In genomic region chr16:67943256-67943618, GRCh38 we compare ENCODE assay signal across 1 cellular context.
TF ChIP-seq lines count a peak whose summit lies in the region.

No MANE protein-coding gene starts in this region.

TF ChIP-seq in HepG2, 621 proteins besides CTCF, POLR2A, EP300 and RAD21 (continued from another document and continues in another):
- peak; percentile 39; the same call in 1 of the 2 replicates for TF ChIP-seq HMG20A (CRISPR knock-in tag; IDR thresholded peaks at IDR 0.05; ENCODE audit: borderline replicate concordance)
- no peak for TF ChIP-seq DMAP1 (CRISPR knock-in tag; IDR thresholded peaks at IDR 0.05)
- TF ChIP-seq NR2F1 (CRISPR knock-in tag; IDR thresholded peaks at IDR 0.05): peak; percentile 98 to 99
- no peak for TF ChIP-seq HES4 (CRISPR knock-in tag; IDR thresholded peaks at IDR 0.05; ENCODE audit: borderline replicate concordance)
- TF ChIP-seq ZNF30 (CRISPR knock-in tag; IDR thresholded peaks at IDR 0.05): no peak
- no peak for TF ChIP-seq ZNF512 (CRISPR knock-in tag; IDR thresholded peaks at IDR 0.05)
- no peak for TF ChIP-seq RCOR2 (CRISPR knock-in tag; IDR thresholded peaks at IDR 0.05)
- TF ChIP-seq MTERF4 (CRISPR knock-in tag; IDR thresholded peaks at IDR 0.05): no peak
- TF ChIP-seq IKZF1 (IDR thresholded peaks at IDR 0.05): no peak
- no peak for TF ChIP-seq ZNF740 (CRISPR knock-in tag; IDR thresholded peaks at IDR 0.05)
- TF ChIP-seq ETS1 (CRISPR knock-in tag; IDR thresholded peaks at IDR 0.05): no peak; the same call in 1 of the 2 replicates
- TF ChIP-seq ZNF280B (CRISPR knock-in tag; IDR thresholded peaks at IDR 0.05; ENCODE audit: borderline replicate concordance): no peak; the same call in 1 of the 2 replicates
- TF ChIP-seq ZMYM4 (CRISPR knock-in tag; IDR thresholded peaks at IDR 0.05): no peak; the same call in none of the 2 replicates
- TF ChIP-seq IRF1 (CRISPR knock-in tag; IDR thresholded peaks at IDR 0.05; ENCODE audit: low read depth): no peak
- peak; percentile 18; the same call in 1 of the 2 replicates for TF ChIP-seq ZNF841 (CRISPR knock-in tag; IDR thresholded peaks at IDR 0.05; ENCODE audit: borderline replicate concordance)
- TF ChIP-seq ZNF235 (CRISPR knock-in tag; IDR thresholded peaks at IDR 0.05; ENCODE audit: borderline replicate concordance): no peak
- no peak for TF ChIP-seq ZNF557 (CRISPR knock-in tag; IDR thresholded peaks at IDR 0.05)
- no peak for TF ChIP-seq HNRNPL (IDR thresholded peaks at IDR 0.05; ENCODE audit: low read depth, low read length)
- 0 out of 2 replicates have a peak, but pooled peaks have one; percentile 4 for TF ChIP-seq ZNF383 (CRISPR knock-in tag; IDR thresholded peaks at IDR 0.05; ENCODE audit: borderline replicate concordance)
- no peak for TF ChIP-seq DRAP1 (CRISPR knock-in tag; IDR thresholded peaks at IDR 0.05)
- no peak for TF ChIP-seq RFX3 (CRISPR knock-in tag; IDR thresholded peaks at IDR 0.05)
- TF ChIP-seq HNRNPLL (IDR thresholded peaks at IDR 0.05; ENCODE audit: low read depth, low read length, poor library complexity, severe bottlenecking): no peak
- no peak for TF ChIP-seq ZNF484 (CRISPR knock-in tag; IDR thresholded peaks at IDR 0.05; ENCODE audit: borderline replicate concordance, low read depth)
- TF ChIP-seq RBM39 (IDR thresholded peaks at IDR 0.05; ENCODE audit: low read depth, low read length, poor library complexity, severe bottlenecking): no peak
- TF ChIP-seq ASH2L (IDR thresholded peaks at IDR 0.05; ENCODE audit: insufficient read length, low read depth, low read length): peak; percentile 76
- TF ChIP-seq TFAP4 (IDR thresholded peaks at IDR 0.05; ENCODE audit: borderline replicate concordance, low read depth): peak; percentile 74; the same call in 1 of the 2 replicates
- no peak for TF ChIP-seq ZNF646 (CRISPR knock-in tag; IDR thresholded peaks at IDR 0.05)
- TF ChIP-seq ZBTB21 (CRISPR knock-in tag; IDR thresholded peaks at IDR 0.05): no peak
- 0 out of 2 replicates have a peak, but pooled peaks have one; percentile 34 for TF ChIP-seq ZMYM3 (CRISPR knock-in tag; IDR thresholded peaks at IDR 0.05)
- no peak for TF ChIP-seq IRX3 (CRISPR knock-in tag; IDR thresholded peaks at IDR 0.05; ENCODE audit: borderline replicate concordance, low read depth)
- no peak; the same call in 1 of the 2 replicates for TF ChIP-seq HOMEZ (CRISPR knock-in tag; IDR thresholded peaks at IDR 0.05; ENCODE audit: low read depth)
- peak; percentile 45; the same call in 1 of the 2 replicates for TF ChIP-seq ZKSCAN1 (IDR thresholded peaks at IDR 0.05; ENCODE audit: low read length)
